ENCODE assay signal across 8 cellular contexts in genomic region chr20:49046087-49046900, GRCh38. TPM values are rescaled to one million over a fixed set of nuclear protein-coding genes. Genes with fewer than 3 reads are reported as not detected.
DNase-seq lines count a peak whose midpoint lies in the region; ATAC-seq lines count a peak whose summit lies in the region.

A gene with protein sequence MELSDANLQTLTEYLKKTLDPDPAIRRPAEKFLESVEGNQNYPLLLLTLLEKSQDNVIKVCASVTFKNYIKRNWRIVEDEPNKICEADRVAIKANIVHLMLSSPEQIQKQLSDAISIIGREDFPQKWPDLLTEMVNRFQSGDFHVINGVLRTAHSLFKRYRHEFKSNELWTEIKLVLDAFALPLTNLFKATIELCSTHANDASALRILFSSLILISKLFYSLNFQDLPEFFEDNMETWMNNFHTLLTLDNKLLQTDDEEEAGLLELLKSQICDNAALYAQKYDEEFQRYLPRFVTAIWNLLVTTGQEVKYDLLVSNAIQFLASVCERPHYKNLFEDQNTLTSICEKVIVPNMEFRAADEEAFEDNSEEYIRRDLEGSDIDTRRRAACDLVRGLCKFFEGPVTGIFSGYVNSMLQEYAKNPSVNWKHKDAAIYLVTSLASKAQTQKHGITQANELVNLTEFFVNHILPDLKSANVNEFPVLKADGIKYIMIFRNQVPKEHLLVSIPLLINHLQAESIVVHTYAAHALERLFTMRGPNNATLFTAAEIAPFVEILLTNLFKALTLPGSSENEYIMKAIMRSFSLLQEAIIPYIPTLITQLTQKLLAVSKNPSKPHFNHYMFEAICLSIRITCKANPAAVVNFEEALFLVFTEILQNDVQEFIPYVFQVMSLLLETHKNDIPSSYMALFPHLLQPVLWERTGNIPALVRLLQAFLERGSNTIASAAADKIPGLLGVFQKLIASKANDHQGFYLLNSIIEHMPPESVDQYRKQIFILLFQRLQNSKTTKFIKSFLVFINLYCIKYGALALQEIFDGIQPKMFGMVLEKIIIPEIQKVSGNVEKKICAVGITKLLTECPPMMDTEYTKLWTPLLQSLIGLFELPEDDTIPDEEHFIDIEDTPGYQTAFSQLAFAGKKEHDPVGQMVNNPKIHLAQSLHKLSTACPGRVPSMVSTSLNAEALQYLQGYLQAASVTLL (plus strand): TSS chr20:49046312. CDS start chr20:49058464, 12,152 bp downstream.

- peak within 1 kb of the TSS; percentile 94 for H3K4me3 ChIP-seq in GM08714 (ENCODE audit: low read length)

- ATAC-seq in HG02610 (IDR thresholded peaks at IDR 0.05; ENCODE audit: unreplicated experiment): peak; percentile 87
- peak; percentile 91 to 93 for ATAC-seq in activated naive CD4-positive, alpha-beta T cell treated with anti-CD3 and anti-CD28 coated beads, Interleukin-2, amount 50 U/mL, for 72 hours

- H3K27ac ChIP-seq in temporal lobe (ENCODE audit: low read depth, low read length): peak within 1 kb of the TSS; percentile 94

- H3K27ac Mint-ChIP-seq in activated naive CD4-positive, alpha-beta T cell treated with anti-CD3 and anti-CD28 coated beads, Interleukin-2, amount 50 U/mL, for 72 hours: peak within 1 kb of the TSS; percentile 99 to 100

- H3K36me3 Mint-ChIP-seq in activated naive CD4-positive, alpha-beta T cell treated with anti-CD3 and anti-CD28 coated beads, Interleukin-2, amount 50 U/mL, for 72 hours: peaks cover 20 to 37% of the 10 kb centered on the region in 2 donors

- H3K9me3 Mint-ChIP-seq in activated naive CD4-positive, alpha-beta T cell treated with anti-CD3 and anti-CD28 coated beads, Interleukin-2, amount 50 U/mL, for 72 hours: no peaks in the 10 kb centered on the region

- DNase-seq in NCI-H1092 treated with DMSO at 0.1 percent for 48 hours (lab: John Stamatoyannopoulos, UW): peak; percentile 95
- DNase-seq in SKM-1 (lab: John Stamatoyannopoulos, UW; ENCODE audit: unreplicated experiment): peak; percentile 92
- DNase-seq in activated naive CD4-positive, alpha-beta T cell treated with anti-CD3 and anti-CD28 coated beads, Interleukin-2, amount 50 U/mL, for 72 hours (ENCODE audit: low spot score in 2 of 2): peak; percentile 96 to 97
- peak; percentile 80 for DNase-seq in glomerular endothelial cell (ENCODE audit: extremely low read depth, low read depth, low spot score)
- DNase-seq in occipital lobe (lab: John Stamatoyannopoulos, UW): peak; percentile 93

RNA-seq across cellular contexts. Expression of the gene that starts here (rescaled TPM):
- total RNA-seq in activated naive CD4-positive, alpha-beta T cell treated with anti-CD3 and anti-CD28 coated beads, Interleukin-2, amount 50 U/mL, for 72 hours: 100 to 1,000 TPM in 1 of 2 donors, 10 to 100 TPM in 1; 78.6 to 108 TPM
- 71.4 and 83.8 TPM in 2 replicates for total RNA-seq in glomerular endothelial cell
- total RNA-seq in occipital lobe: 173 TPM
- 129 TPM for total RNA-seq in temporal lobe

Comparison
In these comparisons a context has a peak if more than half of its experiments do, and no peak if none do; other contexts are left out.
1. Peak in every context shown above with its lines: DNase-seq, ATAC-seq, H3K4me3 ChIP-seq and H3K27ac ChIP-seq.